ENCODE assay signal across 9 cellular contexts in genomic region chr5:43432486-43433365, GRCh38. TPM values are rescaled to one million over a fixed set of nuclear protein-coding genes. Genes with fewer than 3 reads are reported as not detected.
A peak's percentile ranks its signal among the peaks of the same experiment; 100 is the strongest.
DNase-seq lines count a peak whose midpoint lies in the region; ATAC-seq and TF ChIP-seq lines count a peak whose summit lies in the region.
"Had no signal": no experiment of that assay in that cellular context is flagged by ENCODE, and none has a peak within 500 bp of the region (broad histone marks: within the 10 kb centered on the region; RNA-seq: fewer than 3 reads in every experiment).

No MANE protein-coding gene starts in this region.

- DNase-seq in HCEC 1CT (peak; percentile 32), PC-3 (peak; percentile 98), foreskin melanocyte (peak; percentile 94), putamen (ENCODE audit: low spot score) (peak; percentile 7), ACHN (no peak), vagina (ENCODE audit: extremely low spot score in 2 of 2) (no peak)
- no peak for DNase-seq in activated naive CD8-positive, alpha-beta T cell treated with anti-CD3 and anti-CD28 coated beads, Interleukin-2, amount 50 U/mL, for 24 hours
- DNase-seq in activated CD8-positive, alpha-beta memory T cell treated with anti-CD3 and anti-CD28 coated beads, Interleukin-2, amount 10 ng/mL, durations not matched to agents 7 days and 5 days = no peak
- DNase-seq: NCI-H748 treated with DMSO at 0.1 percent for 48 hours had no signal

- POLR2A ChIA-PET in PC-3 (lab: Charles Lee; ENCODE audit: unreplicated experiment) = no interaction called here

- no peak for TF ChIP-seq POLR2A in vagina (IDR thresholded peaks at IDR 0.05)

- no peak overlapping the region for H2AFZ ChIP-seq in PC-3 (ENCODE audit: low read length)

- H3K36me3 ChIP-seq in PC-3 (ENCODE audit: low read depth, low read length) = no peaks in the 10 kb centered on the region
- H3K36me3 ChIP-seq in vagina = no peaks in the 10 kb centered on the region

- no peaks in the 10 kb centered on the region for H3K9me3 ChIP-seq in PC-3 (ENCODE audit: low read length)
- H3K9me3 ChIP-seq in vagina = no peaks in the 10 kb centered on the region

- H3K4me3 Mint-ChIP-seq in activated naive CD8-positive, alpha-beta T cell treated with anti-CD3 and anti-CD28 coated beads, Interleukin-2, amount 50 U/mL, for 24 hours = no peak overlapping the region
- no peak overlapping the region for H3K4me3 Mint-ChIP-seq in activated CD8-positive, alpha-beta memory T cell treated with anti-CD3 and anti-CD28 coated beads, Interleukin-2, amount 10 ng/mL, durations not matched to agents 7 days and 5 days

- intact Hi-C loops in PC-3 (cut with micrococcal nuclease) = no loop called here
- intact Hi-C loops in vagina (cut with DNase I) = no loop called here

- peaks cover 30% of the 10 kb centered on the region for H3K4me1 ChIP-seq in PC-3 (ENCODE audit: insufficient read depth, low read length)
- H3K4me1 ChIP-seq in vagina = peaks cover 19% of the 10 kb centered on the region

- H3K4me2 ChIP-seq in PC-3 (ENCODE audit: low read length) = peak overlapping the region; percentile 20

- H3K36me3 Mint-ChIP-seq in activated naive CD8-positive, alpha-beta T cell treated with anti-CD3 and anti-CD28 coated beads, Interleukin-2, amount 50 U/mL, for 24 hours (ENCODE audit: low read depth) = no peaks in the 10 kb centered on the region
- peaks cover 2% of the 10 kb centered on the region for H3K36me3 Mint-ChIP-seq in activated CD8-positive, alpha-beta memory T cell treated with anti-CD3 and anti-CD28 coated beads, Interleukin-2, amount 10 ng/mL, durations not matched to agents 7 days and 5 days

- peaks cover 8% of the 10 kb centered on the region for H3K9me3 Mint-ChIP-seq in activated naive CD8-positive, alpha-beta T cell treated with anti-CD3 and anti-CD28 coated beads, Interleukin-2, amount 50 U/mL, for 24 hours
- no peaks in the 10 kb centered on the region for H3K9me3 Mint-ChIP-seq in activated CD8-positive, alpha-beta memory T cell treated with anti-CD3 and anti-CD28 coated beads, Interleukin-2, amount 10 ng/mL, durations not matched to agents 7 days and 5 days (ENCODE audit: low read depth)

- H3K9ac ChIP-seq in PC-3 (ENCODE audit: low read length) = no peak overlapping the region

- H3K27me3 Mint-ChIP-seq in activated naive CD8-positive, alpha-beta T cell treated with anti-CD3 and anti-CD28 coated beads, Interleukin-2, amount 50 U/mL, for 24 hours = no peaks in the 10 kb centered on the region
- H3K27me3 Mint-ChIP-seq in activated CD8-positive, alpha-beta memory T cell treated with anti-CD3 and anti-CD28 coated beads, Interleukin-2, amount 10 ng/mL, durations not matched to agents 7 days and 5 days = no peaks in the 10 kb centered on the region

- CTCF ChIA-PET in PC-3 (lab: Charles Lee) = no interaction called here
- CTCF ChIA-PET in activated CD8-positive, alpha-beta memory T cell treated with anti-CD3 and anti-CD28 coated beads, Interleukin-2, amount 10 ng/mL, durations not matched to agents 7 days and 5 days (lab: Charles Lee) = no interaction called here

- peaks cover 4% of the 10 kb centered on the region for H3F3A ChIP-seq in PC-3 (ENCODE audit: low read length, unreplicated experiment)

- no peaks in the 10 kb centered on the region for H3K4me1 Mint-ChIP-seq in activated naive CD8-positive, alpha-beta T cell treated with anti-CD3 and anti-CD28 coated beads, Interleukin-2, amount 50 U/mL, for 24 hours
- no peaks in the 10 kb centered on the region for H3K4me1 Mint-ChIP-seq in activated CD8-positive, alpha-beta memory T cell treated with anti-CD3 and anti-CD28 coated beads, Interleukin-2, amount 10 ng/mL, durations not matched to agents 7 days and 5 days

- no peak overlapping the region for H3K4me3 ChIP-seq in PC-3 (ENCODE audit: low read length)
- H3K4me3 ChIP-seq in vagina = no peak overlapping the region

- H3K27ac Mint-ChIP-seq in activated naive CD8-positive, alpha-beta T cell treated with anti-CD3 and anti-CD28 coated beads, Interleukin-2, amount 50 U/mL, for 24 hours = no peak overlapping the region
- H3K27ac Mint-ChIP-seq in activated CD8-positive, alpha-beta memory T cell treated with anti-CD3 and anti-CD28 coated beads, Interleukin-2, amount 10 ng/mL, durations not matched to agents 7 days and 5 days = no peak overlapping the region

- peak; percentile 63 for ATAC-seq in PC-3
- ATAC-seq in activated naive CD8-positive, alpha-beta T cell treated with anti-CD3 and anti-CD28 coated beads, Interleukin-2, amount 50 U/mL, for 24 hours = no peak
- no peak for ATAC-seq in activated CD8-positive, alpha-beta memory T cell treated with anti-CD3 and anti-CD28 coated beads, Interleukin-2, amount 10 ng/mL, durations not matched to agents 7 days and 5 days

- H3K27ac ChIP-seq in PC-3 (ENCODE audit: low read length) = peak overlapping the region; percentile 64
- H3K27ac ChIP-seq in vagina = no peak overlapping the region

- no peaks in the 10 kb centered on the region for H3K9me2 ChIP-seq in PC-3 (replicated peaks; ENCODE audit: low read length)

- H4K20me1 ChIP-seq in PC-3 (ENCODE audit: low read length) = no peaks in the 10 kb centered on the region

- no peak for TF ChIP-seq CTCF in PC-3 (conservative IDR thresholded peaks at IDR 0.05; ENCODE audit: low read depth, low read length)
- TF ChIP-seq CTCF in vagina (IDR thresholded peaks at IDR 0.05) = no peak

- no TSS peak for BruUV-seq in PC-3 (replicated peaks; lab: Mats Ljungman, UMichigan)

- in situ Hi-C loops in ACHN (cut with HindIII; ENCODE audit: low pct_ligation_motif_present, low pct_unique_long_range_greater_than_20kb, low sequenced_read_pairs) = no loop called here

- H3K27me3 ChIP-seq in PC-3 (ENCODE audit: low read length) (no peaks in the 10 kb centered on the region), vagina (no peaks in the 10 kb centered on the region)

- no peaks in the 10 kb centered on the region for H3K79me2 ChIP-seq in PC-3 (ENCODE audit: low read length)

RNA-seq across cellular contexts. Expression of gene CCL28, which starts 20.5 kb away (rescaled TPM):
- total RNA-seq in PC-3 (2014; rRNA removed) = 8.1 and 8.5 TPM in 2 replicates
- 10 to 100 TPM; 10.0 to 11.6 TPM for total RNA-seq in activated CD8-positive, alpha-beta memory T cell treated with anti-CD3 and anti-CD28 coated beads, Interleukin-2, amount 10 ng/mL, durations not matched to agents 7 days and 5 days
- 0.74 TPM for total RNA-seq in vagina

RNA-seq across cellular contexts. Expression of gene TMEM267, which starts 50.9 kb away (rescaled TPM):
- total RNA-seq in PC-3 (2014; rRNA removed) (10.0 and 16.1 TPM in 2 replicates), vagina (12.8 TPM)
- total RNA-seq in activated CD8-positive, alpha-beta memory T cell treated with anti-CD3 and anti-CD28 coated beads, Interleukin-2, amount 10 ng/mL, durations not matched to agents 7 days and 5 days = 10 to 100 TPM; 13.9 to 21.9 TPM

Comparison
In these comparisons a context has a peak if more than half of its experiments do, and no peak if none do; other contexts are left out.
1. DNase-seq: peak in HCEC 1CT (single experiment), PC-3 (single experiment), foreskin melanocyte (single experiment) and putamen (single experiment); none in activated naive CD8-positive, alpha-beta T cell treated with anti-CD3 and anti-CD28 coated beads, Interleukin-2, amount 50 U/mL, for 24 hours (single experiment), ACHN (single experiment), activated CD8-positive, alpha-beta memory T cell treated with anti-CD3 and anti-CD28 coated beads, Interleukin-2, amount 10 ng/mL, durations not matched to agents 7 days and 5 days (single experiment) and vagina (0 of 2).